ENCODE assay signal across 1 cellular context in the genomic region with DNA sequence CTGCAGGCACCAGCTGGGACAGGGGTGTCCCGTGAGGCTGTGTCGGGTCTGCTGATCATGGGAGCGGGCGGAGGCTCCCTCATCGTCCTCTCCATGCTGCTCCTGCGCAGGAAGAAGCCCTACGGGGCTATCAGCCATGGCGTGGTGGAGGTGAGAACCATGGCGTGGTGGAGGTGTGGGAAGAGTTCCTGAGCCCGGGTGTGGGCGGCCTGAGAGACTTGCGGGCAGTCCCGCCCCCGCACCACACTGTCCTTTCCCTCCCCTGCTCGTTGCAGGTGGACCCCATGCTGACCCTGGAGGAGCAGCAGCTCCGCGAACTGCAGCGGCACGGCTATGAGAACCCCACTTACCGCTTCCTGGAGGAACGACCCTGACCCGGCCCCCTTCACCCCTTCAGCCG.
TF ChIP-seq lines count a peak whose summit lies in the region.

No MANE protein-coding gene starts in this region.

TF ChIP-seq in WTC11, 78 proteins besides CTCF, POLR2A, EP300 and RAD21 (continued from another document):
- TF ChIP-seq, protein P1, sequence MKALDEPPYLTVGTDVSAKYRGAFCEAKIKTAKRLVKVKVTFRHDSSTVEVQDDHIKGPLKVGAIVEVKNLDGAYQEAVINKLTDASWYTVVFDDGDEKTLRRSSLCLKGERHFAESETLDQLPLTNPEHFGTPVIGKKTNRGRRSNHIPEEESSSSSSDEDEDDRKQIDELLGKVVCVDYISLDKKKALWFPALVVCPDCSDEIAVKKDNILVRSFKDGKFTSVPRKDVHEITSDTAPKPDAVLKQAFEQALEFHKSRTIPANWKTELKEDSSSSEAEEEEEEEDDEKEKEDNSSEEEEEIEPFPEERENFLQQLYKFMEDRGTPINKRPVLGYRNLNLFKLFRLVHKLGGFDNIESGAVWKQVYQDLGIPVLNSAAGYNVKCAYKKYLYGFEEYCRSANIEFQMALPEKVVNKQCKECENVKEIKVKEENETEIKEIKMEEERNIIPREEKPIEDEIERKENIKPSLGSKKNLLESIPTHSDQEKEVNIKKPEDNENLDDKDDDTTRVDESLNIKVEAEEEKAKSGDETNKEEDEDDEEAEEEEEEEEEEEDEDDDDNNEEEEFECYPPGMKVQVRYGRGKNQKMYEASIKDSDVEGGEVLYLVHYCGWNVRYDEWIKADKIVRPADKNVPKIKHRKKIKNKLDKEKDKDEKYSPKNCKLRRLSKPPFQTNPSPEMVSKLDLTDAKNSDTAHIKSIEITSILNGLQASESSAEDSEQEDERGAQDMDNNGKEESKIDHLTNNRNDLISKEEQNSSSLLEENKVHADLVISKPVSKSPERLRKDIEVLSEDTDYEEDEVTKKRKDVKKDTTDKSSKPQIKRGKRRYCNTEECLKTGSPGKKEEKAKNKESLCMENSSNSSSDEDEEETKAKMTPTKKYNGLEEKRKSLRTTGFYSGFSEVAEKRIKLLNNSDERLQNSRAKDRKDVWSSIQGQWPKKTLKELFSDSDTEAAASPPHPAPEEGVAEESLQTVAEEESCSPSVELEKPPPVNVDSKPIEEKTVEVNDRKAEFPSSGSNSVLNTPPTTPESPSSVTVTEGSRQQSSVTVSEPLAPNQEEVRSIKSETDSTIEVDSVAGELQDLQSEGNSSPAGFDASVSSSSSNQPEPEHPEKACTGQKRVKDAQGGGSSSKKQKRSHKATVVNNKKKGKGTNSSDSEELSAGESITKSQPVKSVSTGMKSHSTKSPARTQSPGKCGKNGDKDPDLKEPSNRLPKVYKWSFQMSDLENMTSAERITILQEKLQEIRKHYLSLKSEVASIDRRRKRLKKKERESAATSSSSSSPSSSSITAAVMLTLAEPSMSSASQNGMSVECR (CRISPR knock-in tag; IDR thresholded peaks at IDR 0.05; ENCODE audit: borderline replicate concordance): no peak
- TF ChIP-seq ZNF121 (CRISPR knock-in tag; IDR thresholded peaks at IDR 0.05) (no peak), PRRX2 (CRISPR knock-in tag; IDR thresholded peaks at IDR 0.05) (no peak), MXD4 (CRISPR knock-in tag; IDR thresholded peaks at IDR 0.05; ENCODE audit: borderline replicate concordance) (no peak), SOX15 (CRISPR knock-in tag; IDR thresholded peaks at IDR 0.05) (no peak), EMX1 (CRISPR knock-in tag; IDR thresholded peaks at IDR 0.05) (no peak), NR1H2 (CRISPR knock-in tag; IDR thresholded peaks at IDR 0.05) (no peak), TEAD1 (CRISPR knock-in tag; IDR thresholded peaks at IDR 0.05) (no peak), CDX4 (CRISPR knock-in tag; IDR thresholded peaks at IDR 0.05; ENCODE audit: borderline replicate concordance) (no peak), CREB1 (CRISPR knock-in tag; IDR thresholded peaks at IDR 0.05) (no peak), NFYB (CRISPR knock-in tag; conservative IDR thresholded peaks at IDR 0.05; ENCODE audit: low read depth) (no peak)
- TF ChIP-seq, protein P2, sequence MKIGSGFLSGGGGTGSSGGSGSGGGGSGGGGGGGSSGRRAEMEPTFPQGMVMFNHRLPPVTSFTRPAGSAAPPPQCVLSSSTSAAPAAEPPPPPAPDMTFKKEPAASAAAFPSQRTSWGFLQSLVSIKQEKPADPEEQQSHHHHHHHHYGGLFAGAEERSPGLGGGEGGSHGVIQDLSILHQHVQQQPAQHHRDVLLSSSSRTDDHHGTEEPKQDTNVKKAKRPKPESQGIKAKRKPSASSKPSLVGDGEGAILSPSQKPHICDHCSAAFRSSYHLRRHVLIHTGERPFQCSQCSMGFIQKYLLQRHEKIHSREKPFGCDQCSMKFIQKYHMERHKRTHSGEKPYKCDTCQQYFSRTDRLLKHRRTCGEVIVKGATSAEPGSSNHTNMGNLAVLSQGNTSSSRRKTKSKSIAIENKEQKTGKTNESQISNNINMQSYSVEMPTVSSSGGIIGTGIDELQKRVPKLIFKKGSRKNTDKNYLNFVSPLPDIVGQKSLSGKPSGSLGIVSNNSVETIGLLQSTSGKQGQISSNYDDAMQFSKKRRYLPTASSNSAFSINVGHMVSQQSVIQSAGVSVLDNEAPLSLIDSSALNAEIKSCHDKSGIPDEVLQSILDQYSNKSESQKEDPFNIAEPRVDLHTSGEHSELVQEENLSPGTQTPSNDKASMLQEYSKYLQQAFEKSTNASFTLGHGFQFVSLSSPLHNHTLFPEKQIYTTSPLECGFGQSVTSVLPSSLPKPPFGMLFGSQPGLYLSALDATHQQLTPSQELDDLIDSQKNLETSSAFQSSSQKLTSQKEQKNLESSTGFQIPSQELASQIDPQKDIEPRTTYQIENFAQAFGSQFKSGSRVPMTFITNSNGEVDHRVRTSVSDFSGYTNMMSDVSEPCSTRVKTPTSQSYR (CRISPR knock-in tag; IDR thresholded peaks at IDR 0.05): no peak
- TF ChIP-seq, protein P3, sequence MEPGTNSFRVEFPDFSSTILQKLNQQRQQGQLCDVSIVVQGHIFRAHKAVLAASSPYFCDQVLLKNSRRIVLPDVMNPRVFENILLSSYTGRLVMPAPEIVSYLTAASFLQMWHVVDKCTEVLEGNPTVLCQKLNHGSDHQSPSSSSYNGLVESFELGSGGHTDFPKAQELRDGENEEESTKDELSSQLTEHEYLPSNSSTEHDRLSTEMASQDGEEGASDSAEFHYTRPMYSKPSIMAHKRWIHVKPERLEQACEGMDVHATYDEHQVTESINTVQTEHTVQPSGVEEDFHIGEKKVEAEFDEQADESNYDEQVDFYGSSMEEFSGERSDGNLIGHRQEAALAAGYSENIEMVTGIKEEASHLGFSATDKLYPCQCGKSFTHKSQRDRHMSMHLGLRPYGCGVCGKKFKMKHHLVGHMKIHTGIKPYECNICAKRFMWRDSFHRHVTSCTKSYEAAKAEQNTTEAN (CRISPR knock-in tag; IDR thresholded peaks at IDR 0.05): no peak
TF ChIP-seq in WTC11: peak in this region for 0.
